ENCODE assay signal across 35 cellular contexts in the genomic region with DNA sequence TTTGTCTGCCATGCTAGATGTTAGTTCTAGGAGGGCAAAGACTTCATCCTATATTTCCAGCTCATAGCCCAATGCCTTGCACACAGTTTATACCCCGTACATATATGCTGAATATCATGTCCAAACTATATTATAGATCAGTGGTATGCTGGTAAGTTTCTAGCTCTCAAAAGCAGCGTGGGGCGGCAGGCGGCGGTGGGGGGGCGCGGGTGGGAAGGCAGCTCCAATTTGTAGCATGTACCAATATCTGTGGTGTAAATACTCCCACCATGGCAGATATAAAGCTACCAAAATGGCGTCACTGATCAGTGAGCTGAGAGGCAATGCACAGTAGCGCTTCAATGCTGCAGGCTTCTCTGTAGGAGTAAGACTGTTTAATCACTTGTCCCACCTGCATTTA.
"Had no signal": no experiment of that assay in that cellular context is flagged by ENCODE, and none has a peak within 500 bp of the region (broad histone marks: within the 10 kb centered on the region; RNA-seq: fewer than 3 reads in every experiment).

No MANE protein-coding gene starts in this region.

- H3K27ac ChIP-seq: KMS-11 had no signal

- DNase-seq: Karpas-422, Kasumi-1, KG1, MG63, MM.1S, MV-4-11, NCI-H1048, NCI-H1092, NCI-H1092 treated with DMSO at 0.1 percent for 48 hours, NCI-H1105, NCI-H1105 treated with DMSO at 0.1 percent for 48 hours, NCI-H1417, NCI-H1417 treated with DMSO at 0.1 percent for 48 hours, NCI-H1436, NCI-H1436 treated with DMSO at 0.1 percent for 48 hours, NCI-H146, NCI-H1694, NCI-H1694 treated with DMSO at 0.1 percent for 48 hours, NCI-H187, NCI-H187 treated with DMSO at 0.1 percent for 48 hours, NCI-H1930, NCI-H2029, NCI-H2029 treated with DMSO at 0.1 percent for 48 hours, NCI-H2081, NCI-H2081 treated with DMSO at 0.1 percent for 48 hours, NCI-H2107, NCI-H2171, NCI-H2171 treated with DMSO at 0.1 percent for 48 hours, NCI-H2227 treated with DMSO at 0.1 percent for 48 hours, NCI-H226, NCI-H345, NCI-H446, NCI-H446 treated with DMSO at 0.1 percent for 48 hours, NCI-H510A had no signal

- H3K9me3 ChIP-seq: MG63 had no signal

- H3K4me3 ChIP-seq: MG63 had no signal

- H3K9ac ChIP-seq: KMS-11 had no signal

- H3K36me3 ChIP-seq: MG63 had no signal

- H3K27me3 ChIP-seq: MG63 had no signal
